ENCODE assay signal across 17 cellular contexts in the genomic region with DNA sequence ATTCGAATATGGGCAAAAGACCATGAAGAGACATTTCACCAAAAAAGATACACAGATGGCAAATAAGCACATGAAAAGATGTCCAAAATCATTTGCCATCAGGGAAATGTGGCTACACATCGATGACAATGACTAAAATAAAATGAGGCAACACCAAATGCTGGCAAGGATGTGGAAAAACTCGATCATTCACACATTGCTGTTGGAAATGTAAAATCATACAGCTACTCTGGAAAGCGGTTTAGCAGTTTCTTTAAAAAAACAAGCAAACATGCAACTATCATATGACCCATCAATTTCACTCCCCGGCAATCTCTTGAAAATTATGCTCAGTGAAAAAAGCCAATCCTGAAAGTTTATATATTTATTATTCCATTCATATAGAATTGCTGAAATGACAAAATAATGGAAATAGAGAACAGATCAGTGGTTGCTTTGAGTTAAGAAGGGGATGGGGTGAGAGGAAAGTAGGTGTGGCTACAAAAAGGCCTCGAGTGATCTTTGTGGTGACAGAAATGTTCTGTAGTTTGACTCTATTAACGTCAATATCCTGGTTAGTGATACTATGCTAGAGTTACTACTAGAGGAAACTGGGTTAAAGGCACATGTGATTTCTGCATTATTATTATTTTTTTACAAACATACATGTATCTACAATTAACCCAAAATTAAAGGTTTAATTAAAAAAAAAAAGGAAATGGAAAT. TPM values are rescaled to one million over a fixed set of nuclear protein-coding genes. Genes with fewer than 3 reads are reported as not detected.
DNase-seq lines count a peak whose midpoint lies in the region; ATAC-seq and TF ChIP-seq lines count a peak whose summit lies in the region.
"Had no signal": no experiment of that assay in that cellular context is flagged by ENCODE, and none has a peak within 500 bp of the region (broad histone marks: within the 10 kb centered on the region; RNA-seq: fewer than 3 reads in every experiment).

No MANE protein-coding gene starts in this region.

- DNase-seq in activated CD4-positive, alpha-beta T cell treated with anti-CD3 and anti-CD28 coated beads, Interleukin-2, amount 10 ng/mL, durations not matched to agents 24 days and 14 days, result no peak
- no peak for DNase-seq in activated CD4-positive, alpha-beta T cell treated with anti-CD3 and anti-CD28 coated beads for 4 hours
- peak; percentile 27 for DNase-seq in G401 (ENCODE audit: low spot score)
- no peak for DNase-seq in activated T-helper 1 cell treated with anti-CD3 and anti-CD28 coated beads, Interleukin-12 subunit alpha, Interleukin-12 subunit beta, Interleukin-2, Interleukin-4 antibody, amounts not matched to agents 30 ng/mL and 10 ng/mL and 1 ng/mL, durations not matched to agents 14 hours and 24 hours and 36 hours (ENCODE audit: low spot score)
- peak; percentile 72 for DNase-seq in foreskin melanocyte
- no peak for DNase-seq in SHP77 (lab: John Stamatoyannopoulos, UW)
- DNase-seq: activated CD4-positive, alpha-beta T cell treated with anti-CD3 and anti-CD28 coated beads for 48 hours; foreskin keratinocyte; mucosa of descending colon; NCI-H1092 treated with DMSO at 0.1 percent for 48 hours; NCI-H2081; NCI-H446 treated with DMSO at 0.1 percent for 48 hours; RPMI8226 had no signal

- peaks cover 34% of the 10 kb centered on the region for H3K36me3 Mint-ChIP-seq in activated CD4-positive, alpha-beta T cell treated with anti-CD3 and anti-CD28 coated beads, Interleukin-2, amount 10 ng/mL, durations not matched to agents 24 days and 14 days (ENCODE audit: low read depth)
- H3K36me3 Mint-ChIP-seq in activated T-helper 1 cell treated with anti-CD3 and anti-CD28 coated beads, Interleukin-12 subunit alpha, Interleukin-12 subunit beta, Interleukin-2, Interleukin-4 antibody, amounts not matched to agents 30 ng/mL and 10 ng/mL and 1 ng/mL, durations not matched to agents 14 hours and 24 hours and 36 hours (ENCODE audit: low read depth), result peaks cover 23% of the 10 kb centered on the region

- ATAC-seq in HG02623 (IDR thresholded peaks at IDR 0.05; ENCODE audit: unreplicated experiment) (no peak), SK-N-SH treated with all-trans-retinoic acid at 6 μM for 48 hours (no peak)
- ATAC-seq: foreskin keratinocyte had no signal

- in situ Hi-C loops in G401 (cut with HindIII; ENCODE audit: low sequenced_read_pairs), result no loop called here

- no peaks in the 10 kb centered on the region for H3K27me3 Mint-ChIP-seq in activated CD4-positive, alpha-beta T cell treated with anti-CD3 and anti-CD28 coated beads, Interleukin-2, amount 10 ng/mL, durations not matched to agents 24 days and 14 days
- no peaks in the 10 kb centered on the region for H3K27me3 Mint-ChIP-seq in activated T-helper 1 cell treated with anti-CD3 and anti-CD28 coated beads, Interleukin-12 subunit alpha, Interleukin-12 subunit beta, Interleukin-2, Interleukin-4 antibody, amounts not matched to agents 30 ng/mL and 10 ng/mL and 1 ng/mL, durations not matched to agents 14 hours and 24 hours and 36 hours (ENCODE audit: insufficient read depth)
- H3K27me3 Mint-ChIP-seq: B cell; dendritic cell treated with granulocyte-macrophage colony-stimulating factor and Interleukin-4, amounts not matched to agents 40 ng/mL and 50 ng/mL, for 4 days had no signal

- H3K4me3 Mint-ChIP-seq in activated CD4-positive, alpha-beta T cell treated with anti-CD3 and anti-CD28 coated beads, Interleukin-2, amount 10 ng/mL, durations not matched to agents 24 days and 14 days, result no peak overlapping the region
- H3K4me3 Mint-ChIP-seq in activated T-helper 1 cell treated with anti-CD3 and anti-CD28 coated beads, Interleukin-12 subunit alpha, Interleukin-12 subunit beta, Interleukin-2, Interleukin-4 antibody, amounts not matched to agents 30 ng/mL and 10 ng/mL and 1 ng/mL, durations not matched to agents 14 hours and 24 hours and 36 hours, result peak overlapping the region; percentile 7
- H3K4me3 Mint-ChIP-seq: B cell; dendritic cell treated with granulocyte-macrophage colony-stimulating factor and Interleukin-4, amounts not matched to agents 40 ng/mL and 50 ng/mL, for 4 days had no signal

- peaks cover 8% of the 10 kb centered on the region for H3K9me3 Mint-ChIP-seq in activated CD4-positive, alpha-beta T cell treated with anti-CD3 and anti-CD28 coated beads, Interleukin-2, amount 10 ng/mL, durations not matched to agents 24 days and 14 days
- H3K9me3 Mint-ChIP-seq in activated T-helper 1 cell treated with anti-CD3 and anti-CD28 coated beads, Interleukin-12 subunit alpha, Interleukin-12 subunit beta, Interleukin-2, Interleukin-4 antibody, amounts not matched to agents 30 ng/mL and 10 ng/mL and 1 ng/mL, durations not matched to agents 14 hours and 24 hours and 36 hours, result peaks cover 18% of the 10 kb centered on the region

- H3K27ac Mint-ChIP-seq in activated CD4-positive, alpha-beta T cell treated with anti-CD3 and anti-CD28 coated beads, Interleukin-2, amount 10 ng/mL, durations not matched to agents 24 days and 14 days, result peak overlapping the region; percentile 70
- peak overlapping the region; percentile 74 for H3K27ac Mint-ChIP-seq in activated T-helper 1 cell treated with anti-CD3 and anti-CD28 coated beads, Interleukin-12 subunit alpha, Interleukin-12 subunit beta, Interleukin-2, Interleukin-4 antibody, amounts not matched to agents 30 ng/mL and 10 ng/mL and 1 ng/mL, durations not matched to agents 14 hours and 24 hours and 36 hours
- H3K27ac Mint-ChIP-seq: B cell; dendritic cell treated with granulocyte-macrophage colony-stimulating factor and Interleukin-4, amounts not matched to agents 40 ng/mL and 50 ng/mL, for 4 days had no signal

- intact Hi-C loops in activated CD4-positive, alpha-beta T cell treated with anti-CD3 and anti-CD28 coated beads, Interleukin-2, amount 10 ng/mL, durations not matched to agents 24 days and 14 days (cut with micrococcal nuclease), result loop anchor here (10.0 kb wide), 1 partner anchor 141 kb away; no protein-coding TSS in a partner anchor
- intact Hi-C loops in activated T-helper 1 cell treated with anti-CD3 and anti-CD28 coated beads, Interleukin-12 subunit alpha, Interleukin-12 subunit beta, Interleukin-2, Interleukin-4 antibody, amounts not matched to agents 30 ng/mL and 10 ng/mL and 1 ng/mL, durations not matched to agents 14 hours and 24 hours and 36 hours (cut with micrococcal nuclease), result loop anchor here (2.0 kb wide), 1 partner anchor 15 kb away; no protein-coding TSS in a partner anchor

- H3K4me1 Mint-ChIP-seq in activated CD4-positive, alpha-beta T cell treated with anti-CD3 and anti-CD28 coated beads, Interleukin-2, amount 10 ng/mL, durations not matched to agents 24 days and 14 days, result peaks cover 35% of the 10 kb centered on the region
- peaks cover 35% of the 10 kb centered on the region for H3K4me1 Mint-ChIP-seq in activated T-helper 1 cell treated with anti-CD3 and anti-CD28 coated beads, Interleukin-12 subunit alpha, Interleukin-12 subunit beta, Interleukin-2, Interleukin-4 antibody, amounts not matched to agents 30 ng/mL and 10 ng/mL and 1 ng/mL, durations not matched to agents 14 hours and 24 hours and 36 hours (ENCODE audit: low read depth)

TF ChIP-seq in SK-N-SH treated with all-trans-retinoic acid at 6 μM for 48 hours, 23 proteins besides CTCF, POLR2A, EP300 and RAD21:
- TF ChIP-seq ESRRG (CRISPR knock-in tag; IDR thresholded peaks at IDR 0.05), result no peak
- no peak for TF ChIP-seq RARB (CRISPR knock-in tag; IDR thresholded peaks at IDR 0.05)
- TF ChIP-seq, protein P1, sequence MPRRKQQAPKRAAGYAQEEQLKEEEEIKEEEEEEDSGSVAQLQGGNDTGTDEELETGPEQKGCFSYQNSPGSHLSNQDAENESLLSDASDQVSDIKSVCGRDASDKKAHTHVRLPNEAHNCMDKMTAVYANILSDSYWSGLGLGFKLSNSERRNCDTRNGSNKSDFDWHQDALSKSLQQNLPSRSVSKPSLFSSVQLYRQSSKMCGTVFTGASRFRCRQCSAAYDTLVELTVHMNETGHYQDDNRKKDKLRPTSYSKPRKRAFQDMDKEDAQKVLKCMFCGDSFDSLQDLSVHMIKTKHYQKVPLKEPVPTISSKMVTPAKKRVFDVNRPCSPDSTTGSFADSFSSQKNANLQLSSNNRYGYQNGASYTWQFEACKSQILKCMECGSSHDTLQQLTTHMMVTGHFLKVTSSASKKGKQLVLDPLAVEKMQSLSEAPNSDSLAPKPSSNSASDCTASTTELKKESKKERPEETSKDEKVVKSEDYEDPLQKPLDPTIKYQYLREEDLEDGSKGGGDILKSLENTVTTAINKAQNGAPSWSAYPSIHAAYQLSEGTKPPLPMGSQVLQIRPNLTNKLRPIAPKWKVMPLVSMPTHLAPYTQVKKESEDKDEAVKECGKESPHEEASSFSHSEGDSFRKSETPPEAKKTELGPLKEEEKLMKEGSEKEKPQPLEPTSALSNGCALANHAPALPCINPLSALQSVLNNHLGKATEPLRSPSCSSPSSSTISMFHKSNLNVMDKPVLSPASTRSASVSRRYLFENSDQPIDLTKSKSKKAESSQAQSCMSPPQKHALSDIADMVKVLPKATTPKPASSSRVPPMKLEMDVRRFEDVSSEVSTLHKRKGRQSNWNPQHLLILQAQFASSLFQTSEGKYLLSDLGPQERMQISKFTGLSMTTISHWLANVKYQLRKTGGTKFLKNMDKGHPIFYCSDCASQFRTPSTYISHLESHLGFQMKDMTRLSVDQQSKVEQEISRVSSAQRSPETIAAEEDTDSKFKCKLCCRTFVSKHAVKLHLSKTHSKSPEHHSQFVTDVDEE (CRISPR knock-in tag; IDR thresholded peaks at IDR 0.05), result no peak
- TF ChIP-seq ZFP30 (CRISPR knock-in tag; IDR thresholded peaks at IDR 0.05), result no peak
- no peak for TF ChIP-seq SNAI2 (CRISPR knock-in tag; IDR thresholded peaks at IDR 0.05)

RNA-seq across cellular contexts. Expression of a gene that starts 45.0 kb away (rescaled TPM):
- 81.1 and 84.1 TPM in 2 replicates for total RNA-seq in activated CD4-positive, alpha-beta T cell treated with anti-CD3 and anti-CD28 coated beads, Interleukin-2, amount 10 ng/mL, durations not matched to agents 24 days and 14 days
- total RNA-seq in G401 (2014; rRNA removed; shearing (Covaris generic)), result 28.9 and 35.0 TPM in 2 replicates
- 85.0 and 87.1 TPM in 2 replicates for total RNA-seq in activated T-helper 1 cell treated with anti-CD3 and anti-CD28 coated beads, Interleukin-12 subunit alpha, Interleukin-12 subunit beta, Interleukin-2, Interleukin-4 antibody, amounts not matched to agents 30 ng/mL and 10 ng/mL and 1 ng/mL, durations not matched to agents 14 hours and 24 hours and 36 hours

Comparison
In these comparisons a context has a peak if more than half of its experiments do, and no peak if none do; other contexts are left out.
1. DNase-seq: peak in G401 (single experiment) and foreskin melanocyte (single experiment); none in activated CD4-positive, alpha-beta T cell treated with anti-CD3 and anti-CD28 coated beads, Interleukin-2, amount 10 ng/mL, durations not matched to agents 24 days and 14 days (single experiment), activated CD4-positive, alpha-beta T cell treated with anti-CD3 and anti-CD28 coated beads for 4 hours (0 of 2), activated T-helper 1 cell treated with anti-CD3 and anti-CD28 coated beads, Interleukin-12 subunit alpha, Interleukin-12 subunit beta, Interleukin-2, Interleukin-4 antibody, amounts not matched to agents 30 ng/mL and 10 ng/mL and 1 ng/mL, durations not matched to agents 14 hours and 24 hours and 36 hours (single experiment) and SHP77 (0 of 2).